In genomic region chrX:3271485-3272186, GRCh38 we compare ENCODE assay signal across 10 cellular contexts.
DNase-seq lines count a peak whose midpoint lies in the region; ATAC-seq, FAIRE-seq and TF ChIP-seq lines count a peak whose summit lies in the region.
"Had no signal": no experiment of that assay in that cellular context is flagged by ENCODE, and none has a peak within 500 bp of the region (broad histone marks: within the 10 kb centered on the region; RNA-seq: fewer than 3 reads in every experiment).

No MANE protein-coding gene starts in this region.

- H2AK5ac ChIP-seq in IMR-90 (ENCODE audit: low read depth, low read length), result peak overlapping the region; percentile 62; the same call in 1 of the 2 replicates

- H2AK9ac ChIP-seq in IMR-90 (replicated peaks; ENCODE audit: low read depth, low read length, poor library complexity), result no peak overlapping the region

- H4K8ac ChIP-seq in IMR-90 (ENCODE audit: low read depth in 2 of 2, low read length in 2 of 2), result peak overlapping the region; percentile 82 to 83

- TF ChIP-seq POLR2A in A549 (IDR thresholded peaks at IDR 0.05; ENCODE audit: low read length) (no peak), IMR-90 (IDR thresholded peaks at IDR 0.05; ENCODE audit: low read depth, low read length) (no peak), tibial nerve (IDR thresholded peaks at IDR 0.05) (no peak), GM18505 (IDR thresholded peaks at IDR 0.05; ENCODE audit: borderline replicate concordance, extremely low read depth, insufficient read depth, insufficient read length) (no peak), lower leg skin (IDR thresholded peaks at IDR 0.05) (no peak)

- H3K36me3 ChIP-seq in IMR-90 (ENCODE audit: control insufficient read depth, insufficient read depth, low read length), result no peaks in the 10 kb centered on the region
- no peaks in the 10 kb centered on the region for H3K36me3 ChIP-seq in tibial nerve

- TF ChIP-seq RAD21 in A549 (conservative IDR thresholded peaks at IDR 0.05 in 1 of 2, IDR thresholded peaks at IDR 0.05 in 1 of 2) (no peak), IMR-90 (IDR thresholded peaks at IDR 0.05; ENCODE audit: low read length) (no peak)

- peak overlapping the region; percentile 76 for H4K91ac ChIP-seq in IMR-90 (ENCODE audit: insufficient read depth, low read depth, low read length)

- BruUV-seq in IMR-90 (replicated peaks; lab: Mats Ljungman, UMichigan), result no TSS peak

- H2BK5ac ChIP-seq in IMR-90 (ENCODE audit: low read depth, low read length, poor library complexity, severe bottlenecking), result peak overlapping the region; percentile 77

- H2BK120ac ChIP-seq in IMR-90 (ENCODE audit: low read depth, low read length), result peak overlapping the region; percentile 87

- H3K27me3 ChIP-seq in IMR-90 (ENCODE audit: control insufficient read depth, insufficient read depth, low read length) (no peaks in the 10 kb centered on the region), tibial nerve (no peaks in the 10 kb centered on the region)

- H3K9me3 Mint-ChIP-seq in brain (peaks cover 0 to 12% (median 6%) of the 10 kb centered on the region in 5 experiments), glutamatergic neuron (ENCODE audit: unreplicated experiment) (peaks cover 1% of the 10 kb centered on the region)

- H3K36me3 Mint-ChIP-seq in brain (no peaks in the 10 kb centered on the region), glutamatergic neuron (ENCODE audit: unreplicated experiment) (no peaks in the 10 kb centered on the region)

- peak overlapping the region; percentile 88 for H3K18ac ChIP-seq in IMR-90 (ENCODE audit: low read depth, low read length)

- no peaks in the 10 kb centered on the region for H3K4me1 ChIP-seq in A549
- peaks cover 12% of the 10 kb centered on the region for H3K4me1 ChIP-seq in IMR-90 (ENCODE audit: control insufficient read depth, insufficient read depth, low read length)
- no peaks in the 10 kb centered on the region for H3K4me1 ChIP-seq in tibial nerve
- H3K4me1 ChIP-seq: parathyroid adenoma had no signal

- H3K4me3 ChIP-seq in A549, result no peak overlapping the region
- H3K4me3 ChIP-seq in IMR-90 (ENCODE audit: insufficient read depth, low read depth, low read length), result no peak overlapping the region
- H3K4me3 ChIP-seq in tibial nerve, result no peak overlapping the region
- no peak overlapping the region for H3K4me3 ChIP-seq in lower leg skin (ENCODE audit: low read depth, poor library complexity, severe bottlenecking)

- H4K20me1 ChIP-seq in IMR-90 (ENCODE audit: insufficient read depth, low read length), result no peaks in the 10 kb centered on the region

- peak overlapping the region; percentile 85 for H2BK20ac ChIP-seq in IMR-90 (ENCODE audit: low read depth, low read length)

- intact Hi-C loops in IMR-90 (cut with micrococcal nuclease) (loop anchor here (5.0 kb wide), 1 partner anchor 89 kb away; no protein-coding TSS in a partner anchor), lower leg skin (cut with DNase I; ENCODE audit: low total_unique reads) (no loop called here)

- peak overlapping the region; percentile 55 for H3K14ac ChIP-seq in IMR-90 (replicated peaks; ENCODE audit: low read depth, low read length)

- in situ Hi-C loops in IMR-90 (cut with MboI; ENCODE audit: low sequenced_read_pairs), result no loop called here

- peak overlapping the region; percentile 87 for H4K5ac ChIP-seq in IMR-90 (ENCODE audit: low read depth, low read length)

- H3K9me1 ChIP-seq in IMR-90 (ENCODE audit: insufficient read depth, low read length), result peaks cover 3% of the 10 kb centered on the region; the same call in 1 of the 2 replicates

- H3K4me1 Mint-ChIP-seq in brain, result peaks cover 19% of the 10 kb centered on the region
- no peaks in the 10 kb centered on the region for H3K4me1 Mint-ChIP-seq in glutamatergic neuron (ENCODE audit: low read depth, unreplicated experiment)
- H3K4me1 Mint-ChIP-seq: activated B cell treated with CpG ODN at 0.5 μM for 24 hours had no signal

- peak overlapping the region; percentile 61; the same call in 1 of the 2 replicates for H3K23ac ChIP-seq in IMR-90 (ENCODE audit: low read depth, low read length)

- H3K27ac Mint-ChIP-seq in brain (peak overlapping the region in 3 of 5 experiments; percentile 19 to 77 (median 64)), glutamatergic neuron (ENCODE audit: unreplicated experiment) (no peak overlapping the region)
- H3K27ac Mint-ChIP-seq: activated B cell treated with CpG ODN at 0.5 μM for 24 hours had no signal

- H3K4ac ChIP-seq in IMR-90 (ENCODE audit: low read depth, low read length), result peak overlapping the region; percentile 83

- H3K9ac ChIP-seq in IMR-90 (ENCODE audit: low read depth, low read length), result peak overlapping the region; percentile 45; the same call in 1 of the 2 replicates
- H3K9ac ChIP-seq: parathyroid adenoma had no signal

- dilution Hi-C loops in IMR-90 (cut with HindIII; ENCODE audit: low sequenced_read_pairs, unreplicated experiment), result no loop called here

- POLR2A ChIA-PET in A549 (lab: Yijun Ruan, JAX) (no interaction called here), IMR-90 (lab: Charles Lee; ENCODE audit: unreplicated experiment) (interaction anchor here (0.6 kb wide), 1 partner anchor 231 kb away, joined by 3 read pairs; no protein-coding TSS in a partner anchor)

- 35% methylated on average over 11 of the region's 12 CpGs for WGBS in A549 (ENCODE audit: missing lambda C conversion rate)
- no CpG with 5 or more reads among the region's 12 CpGs for WGBS in IMR-90 (ENCODE audit: extremely low coverage in 2 of 2, insufficient read length in 1 of 2), 2 experiments
- 10 to 16% methylated on average over 8 to 12 of the region's 12 CpGs for WGBS in tibial nerve, 2 donors
- WGBS in lower leg skin, 2 donors, result 9 to 10% methylated on average over 12 of the region's 12 CpGs

- no peaks in the 10 kb centered on the region for H3K79me1 ChIP-seq in IMR-90 (ENCODE audit: low read depth in 1 of 2, low read length in 2 of 2)

- H3K4me2 ChIP-seq in A549 (peak overlapping the region; percentile 54), IMR-90 (ENCODE audit: low read depth, low read length) (peak overlapping the region; percentile 43)

- no peaks in the 10 kb centered on the region for H3K9me3 ChIP-seq in A549
- peaks cover 2% of the 10 kb centered on the region; the same call in 1 of the 2 replicates for H3K9me3 ChIP-seq in IMR-90 (ENCODE audit: control insufficient read depth, insufficient read depth, low read length)
- no peaks in the 10 kb centered on the region for H3K9me3 ChIP-seq in tibial nerve

- TF ChIP-seq EP300 in A549 (IDR thresholded peaks at IDR 0.05) (no peak), tibial nerve (IDR thresholded peaks at IDR 0.05) (no peak)

- H2AFZ ChIP-seq in IMR-90 (replicated peaks; ENCODE audit: low read length, poor library complexity), result no peak overlapping the region
- H2AFZ ChIP-seq: parathyroid adenoma had no signal

- H3K27me3 Mint-ChIP-seq in brain (peaks cover 6% of the 10 kb centered on the region), glutamatergic neuron (ENCODE audit: unreplicated experiment) (peaks cover 4% of the 10 kb centered on the region)
- H3K27me3 Mint-ChIP-seq: activated B cell treated with CpG ODN at 0.5 μM for 24 hours had no signal

- H3K56ac ChIP-seq in IMR-90 (ENCODE audit: extremely low read depth, insufficient read depth, low read length), result peak overlapping the region; percentile 85

- DNase-seq in A549 (ENCODE audit: low read depth in 1 of 2, low spot score in 1 of 2) (peak in 1 of 2 experiments; percentile 18), IMR-90 (peak; percentile 74), left kidney (ENCODE audit: low read depth, low spot score) (peak; percentile 42), tibial nerve (ENCODE audit: low spot score in 2 of 2) (no peak), lower leg skin (ENCODE audit: low spot score in 2 of 2) (no peak), glutamatergic neuron (no peak)
- DNase-seq: activated B cell treated with CpG ODN at 0.5 μM for 24 hours had no signal

- no peak for TF ChIP-seq CTCF in A549 (IDR thresholded peaks at IDR 0.05)
- TF ChIP-seq CTCF in IMR-90 (conservative IDR thresholded peaks at IDR 0.05; ENCODE audit: low read depth, low read length), result no peak
- no peak for TF ChIP-seq CTCF in brain (conservative IDR thresholded peaks at IDR 0.05)
- TF ChIP-seq CTCF in tibial nerve (IDR thresholded peaks at IDR 0.05), result no peak
- TF ChIP-seq CTCF in lower leg skin (IDR thresholded peaks at IDR 0.05), result no peak
- no peak for TF ChIP-seq CTCF in glutamatergic neuron (IDR thresholded peaks at IDR 0.05; ENCODE audit: partially characterized antibody, unreplicated experiment)

- no peak for ATAC-seq in A549
- peak; percentile 72 for ATAC-seq in IMR-90 (ENCODE audit: low read depth)
- no peak for ATAC-seq in GM18505 (IDR thresholded peaks at IDR 0.05; ENCODE audit: unreplicated experiment)

- CTCF ChIA-PET in A549 (lab: Yijun Ruan, JAX), result no interaction called here
- CTCF ChIA-PET in IMR-90 (lab: Yijun Ruan, JAX), result interaction anchor here (0.8 kb wide), 1 partner anchor 13 kb away, joined by 3 read pairs; no protein-coding TSS in a partner anchor

- H3K27ac ChIP-seq in A549, result 0 out of 6 replicates have a peak overlapping the region, but pooled peaks of 1 of the 2 experiments have one; percentile 35
- H3K27ac ChIP-seq in IMR-90 (ENCODE audit: insufficient read depth, low read length), result peak overlapping the region; percentile 60
- H3K27ac ChIP-seq in tibial nerve, result no peak overlapping the region
- H3K27ac ChIP-seq: parathyroid adenoma had no signal

- peak overlapping the region; percentile 47; the same call in 1 of the 3 replicates for H2BK15ac ChIP-seq in IMR-90 (ENCODE audit: low read depth, low read length)

- no peak for FAIRE-seq in A549 (lab: Jason Lieb, UNC)

- H3K4me3 Mint-ChIP-seq in brain (peak overlapping the region in 1 of 5 experiments; percentile 14), glutamatergic neuron (ENCODE audit: unreplicated experiment) (no peak overlapping the region)
- H3K4me3 Mint-ChIP-seq: activated B cell treated with CpG ODN at 0.5 μM for 24 hours had no signal

TF ChIP-seq in A549, 52 proteins besides CTCF, POLR2A, EP300 and RAD21:
- TF ChIP-seq MAFK (IDR thresholded peaks at IDR 0.05; ENCODE audit: partially characterized antibody) (peak; percentile 42), CEBPB (IDR thresholded peaks at IDR 0.05) (no peak), JUN (IDR thresholded peaks at IDR 0.05) (no peak)

TF ChIP-seq in IMR-90, 13 proteins besides CTCF, POLR2A, EP300 and RAD21 (continues in another document):
- TF ChIP-seq RFX5 (IDR thresholded peaks at IDR 0.05; ENCODE audit: low read depth, low read length), result no peak
- TF ChIP-seq FOS (IDR thresholded peaks at IDR 0.05; ENCODE audit: low read depth, low read length), result 0 out of 2 replicates have a peak, but pooled peaks have one; percentile 16
- TF ChIP-seq MAFK (IDR thresholded peaks at IDR 0.05; ENCODE audit: low read depth, low read length), result peak; percentile 69; the same call in 1 of the 2 replicates
- no peak for TF ChIP-seq USF2 (IDR thresholded peaks at IDR 0.05; ENCODE audit: low read depth, low read length)

Comparison
In these comparisons a context has a peak if more than half of its experiments do, and no peak if none do; other contexts are left out.
1. DNase-seq: peak in IMR-90 (single experiment) and left kidney (single experiment); none in tibial nerve (0 of 2), lower leg skin (0 of 2) and glutamatergic neuron (single experiment).